In genomic region chr15:75732809-75733451, GRCh38 we compare ENCODE assay signal across 8 cellular contexts. TPM values are rescaled to one million over a fixed set of nuclear protein-coding genes. Genes with fewer than 3 reads are reported as not detected.
DNase-seq lines count a peak whose midpoint lies in the region; ATAC-seq and TF ChIP-seq lines count a peak whose summit lies in the region.

No MANE protein-coding gene starts in this region.

- no peak overlapping the region for H2AFZ ChIP-seq in trophoblast cell (ENCODE audit: insufficient read depth, low read length, poor library complexity)

- peak; percentile 77 for TF ChIP-seq CTCF in HFF-Myc (IDR thresholded peaks at IDR 0.05; ENCODE audit: low read depth, low read length, missing control alignments)
- peak; percentile 75 to 84 (median 81) for TF ChIP-seq CTCF in Peyer's patch (IDR thresholded peaks at IDR 0.05)
- TF ChIP-seq CTCF in glutamatergic neuron (IDR thresholded peaks at IDR 0.05; ENCODE audit: partially characterized antibody, unreplicated experiment) = peak; percentile 80

- no peak overlapping the region for H3K4ac ChIP-seq in trophoblast cell (ENCODE audit: low read depth, low read length)

- H3K9me3 ChIP-seq in Peyer's patch (no peaks in the 10 kb centered on the region), trophoblast cell (ENCODE audit: insufficient read depth, low read depth, low read length) (peaks cover 2% of the 10 kb centered on the region)

- no peak overlapping the region for H2BK5ac ChIP-seq in trophoblast cell (ENCODE audit: low read depth, low read length, poor library complexity)

- H2BK12ac ChIP-seq in trophoblast cell (ENCODE audit: low read length) = no peak overlapping the region

- no peak overlapping the region for H2AK5ac ChIP-seq in trophoblast cell (ENCODE audit: low read length)

- H3K14ac ChIP-seq in trophoblast cell (ENCODE audit: low read length) = no peak overlapping the region

- H2BK120ac ChIP-seq in trophoblast cell (ENCODE audit: insufficient read depth, low read length, poor library complexity) = no peak overlapping the region

- no peak overlapping the region for H4K12ac ChIP-seq in trophoblast cell (ENCODE audit: low read depth, low read length)

- no peak for TF ChIP-seq POLR2A in Peyer's patch (IDR thresholded peaks at IDR 0.05)

- peaks cover 10% of the 10 kb centered on the region for H3K27me3 Mint-ChIP-seq in activated naive CD4-positive, alpha-beta T cell treated with anti-CD3 and anti-CD28 coated beads for 36 hours (ENCODE audit: low read depth)
- peaks cover 5% of the 10 kb centered on the region for H3K27me3 Mint-ChIP-seq in glutamatergic neuron (ENCODE audit: unreplicated experiment)

- H4K91ac ChIP-seq in trophoblast cell (ENCODE audit: low read depth, low read length) = no peak overlapping the region

- no peak overlapping the region for H3K4me3 Mint-ChIP-seq in activated naive CD4-positive, alpha-beta T cell treated with anti-CD3 and anti-CD28 coated beads for 36 hours
- H3K4me3 Mint-ChIP-seq in glutamatergic neuron (ENCODE audit: unreplicated experiment) = no peak overlapping the region

- intact Hi-C loops in activated naive CD4-positive, alpha-beta T cell treated with anti-CD3 and anti-CD28 coated beads for 36 hours (cut with micrococcal nuclease) = no loop called here

- H3K4me3 ChIP-seq in HFF-Myc (replicated peaks; ENCODE audit: low read depth, low read length) = no peak overlapping the region
- no peak overlapping the region for H3K4me3 ChIP-seq in Peyer's patch
- no peak overlapping the region for H3K4me3 ChIP-seq in trophoblast cell (ENCODE audit: low read depth, low read length)

- H3K9me3 Mint-ChIP-seq in activated naive CD4-positive, alpha-beta T cell treated with anti-CD3 and anti-CD28 coated beads for 36 hours = no peaks in the 10 kb centered on the region
- H3K9me3 Mint-ChIP-seq in glutamatergic neuron (ENCODE audit: unreplicated experiment) = peaks cover 4% of the 10 kb centered on the region

- H3K27ac Mint-ChIP-seq in activated naive CD4-positive, alpha-beta T cell treated with anti-CD3 and anti-CD28 coated beads for 36 hours = no peak overlapping the region
- no peak overlapping the region for H3K27ac Mint-ChIP-seq in glutamatergic neuron (ENCODE audit: unreplicated experiment)

- H3K18ac ChIP-seq in trophoblast cell (ENCODE audit: low read length) = no peak overlapping the region

- no peak overlapping the region for H3K23ac ChIP-seq in trophoblast cell (ENCODE audit: low read length)

- ATAC-seq in GM21576 (IDR thresholded peaks at IDR 0.05; ENCODE audit: unreplicated experiment) (no peak), GM18867 (IDR thresholded peaks at IDR 0.05; ENCODE audit: unreplicated experiment) (no peak)

- H3K79me2 ChIP-seq in trophoblast cell (ENCODE audit: control insufficient read depth, insufficient read depth, low read length, poor library complexity) = no peaks in the 10 kb centered on the region

- CTCF ChIA-PET in activated naive CD4-positive, alpha-beta T cell treated with anti-CD3 and anti-CD28 coated beads for 36 hours (lab: Charles Lee) = interaction anchor here (0.6 to 1.0 kb wide), 5 partner anchors 9 to 294 kb away, joined by 3 to 4 read pairs (median 3); a partner anchor contains a TSS

- H3K27ac ChIP-seq in Peyer's patch (peak overlapping the region in 2 of 4 donors; percentile 41 to 52), trophoblast cell (ENCODE audit: low read depth, low read length) (no peak overlapping the region)

- H3K9ac ChIP-seq in trophoblast cell (ENCODE audit: low read length) = no peak overlapping the region

- H3K27me3 ChIP-seq in Peyer's patch = no peaks in the 10 kb centered on the region
- no peaks in the 10 kb centered on the region for H3K27me3 ChIP-seq in trophoblast cell (ENCODE audit: insufficient read depth, low read length)

- peak; percentile 50 for DNase-seq in COR-L47 (lab: John Stamatoyannopoulos, UW)
- no peak for DNase-seq in HFF-Myc (ENCODE audit: extremely low read depth, low read depth)
- peak; percentile 44 to 86 (median 77) for DNase-seq in Peyer's patch
- DNase-seq in activated naive CD4-positive, alpha-beta T cell treated with anti-CD3 and anti-CD28 coated beads for 36 hours = peak; percentile 73
- peak; percentile 91 for DNase-seq in glutamatergic neuron
- peak; percentile 49 to 69 for DNase-seq in trophoblast cell

- no peak overlapping the region for H3K4me2 ChIP-seq in trophoblast cell (ENCODE audit: low read length)

- H3K36me3 ChIP-seq in Peyer's patch = no peaks in the 10 kb centered on the region
- no peaks in the 10 kb centered on the region for H3K36me3 ChIP-seq in trophoblast cell (ENCODE audit: control insufficient read depth in 1 of 2, insufficient read depth in 2 of 2, low read length in 2 of 2)

- no peaks in the 10 kb centered on the region for H3K79me1 ChIP-seq in trophoblast cell (ENCODE audit: low read length)

- H3K36me3 Mint-ChIP-seq in activated naive CD4-positive, alpha-beta T cell treated with anti-CD3 and anti-CD28 coated beads for 36 hours (ENCODE audit: low read depth) = no peaks in the 10 kb centered on the region
- H3K36me3 Mint-ChIP-seq in glutamatergic neuron (ENCODE audit: unreplicated experiment) = no peaks in the 10 kb centered on the region

- H3K4me1 Mint-ChIP-seq in activated naive CD4-positive, alpha-beta T cell treated with anti-CD3 and anti-CD28 coated beads for 36 hours (ENCODE audit: low read depth) = peaks cover 17% of the 10 kb centered on the region
- H3K4me1 Mint-ChIP-seq in glutamatergic neuron (ENCODE audit: low read depth, unreplicated experiment) = peaks cover 22% of the 10 kb centered on the region

- peaks cover 0 to 24% (median 0%) of the 10 kb centered on the region in 4 donors for H3K4me1 ChIP-seq in Peyer's patch
- H3K4me1 ChIP-seq in trophoblast cell (ENCODE audit: control insufficient read depth in 1 of 2, insufficient read depth in 2 of 2, low read length in 2 of 2) = peaks cover 0 to 6% of the 10 kb centered on the region in 2 experiments

- H4K8ac ChIP-seq in trophoblast cell (ENCODE audit: low read depth, low read length) = no peak overlapping the region

- WGBS in trophoblast cell (ENCODE audit: extremely low coverage, insufficient coverage, insufficient read length) = no CpG with 5 or more reads among the region's 12 CpGs

RNA-seq across cellular contexts. Expression of gene CSPG4, which starts 20.3 kb away (rescaled TPM):
- total RNA-seq in Peyer's patch = 10 to 100 TPM in 1 of 4 donors, 1 to 10 TPM in 3; 2.8 to 15.7 (median 6.3) TPM
- total RNA-seq in activated naive CD4-positive, alpha-beta T cell treated with anti-CD3 and anti-CD28 coated beads for 36 hours = not detected
- total RNA-seq in glutamatergic neuron (ENCODE audit: unreplicated experiment) = 1.1 TPM
- polyA plus RNA-seq in trophoblast cell (2013) = 1.1 and 1.3 TPM in 2 replicates
